Comparison of ENCODE assay signal across 1 cellular context in the genomic region with DNA sequence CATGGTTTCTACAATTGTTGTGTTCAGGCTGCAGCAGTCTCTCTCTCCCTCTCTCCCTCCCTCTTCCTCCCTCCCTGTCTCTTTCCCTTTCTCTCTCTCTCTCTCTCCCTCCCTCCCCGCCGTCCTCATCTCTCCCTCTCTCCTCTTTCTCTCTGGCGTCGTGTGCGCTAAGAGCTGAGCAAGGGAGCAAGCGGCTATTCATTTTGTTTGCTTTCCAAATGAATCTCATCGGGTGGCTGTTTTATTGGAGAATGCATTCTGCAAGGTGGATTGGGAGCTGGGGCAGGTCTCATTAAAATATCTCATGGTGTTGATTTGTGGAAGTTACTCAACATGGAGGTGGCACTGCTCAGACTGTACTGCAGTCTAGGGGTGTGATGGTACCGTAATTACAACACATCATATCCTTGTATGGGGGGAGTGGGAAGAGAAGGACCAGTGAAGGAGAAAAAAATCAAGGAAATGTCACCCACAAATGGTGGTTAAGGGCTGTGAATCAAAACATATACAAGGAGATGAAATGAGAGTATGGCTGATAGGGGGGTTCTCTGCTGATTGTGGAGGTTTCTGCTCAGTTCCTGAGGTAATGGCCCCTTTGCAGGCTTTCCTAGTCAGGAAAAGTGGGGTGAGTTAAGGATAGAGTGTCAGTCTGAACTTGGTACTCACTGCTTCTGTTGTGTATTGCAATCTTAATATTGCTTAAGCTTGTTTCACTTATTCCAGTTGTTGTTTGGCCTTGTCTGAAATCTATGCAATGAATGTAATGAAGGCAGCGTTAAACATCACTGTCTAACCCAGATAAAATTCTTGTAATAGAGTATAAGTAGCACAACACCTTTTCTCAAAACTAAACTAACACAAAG.
TF ChIP-seq lines count a peak whose summit lies in the region.

No MANE protein-coding gene starts in this region.

TF ChIP-seq in HEK293, 187 proteins besides CTCF, POLR2A, EP300 and RAD21 (continued from another document and continues in another):
- TF ChIP-seq, protein P1, sequence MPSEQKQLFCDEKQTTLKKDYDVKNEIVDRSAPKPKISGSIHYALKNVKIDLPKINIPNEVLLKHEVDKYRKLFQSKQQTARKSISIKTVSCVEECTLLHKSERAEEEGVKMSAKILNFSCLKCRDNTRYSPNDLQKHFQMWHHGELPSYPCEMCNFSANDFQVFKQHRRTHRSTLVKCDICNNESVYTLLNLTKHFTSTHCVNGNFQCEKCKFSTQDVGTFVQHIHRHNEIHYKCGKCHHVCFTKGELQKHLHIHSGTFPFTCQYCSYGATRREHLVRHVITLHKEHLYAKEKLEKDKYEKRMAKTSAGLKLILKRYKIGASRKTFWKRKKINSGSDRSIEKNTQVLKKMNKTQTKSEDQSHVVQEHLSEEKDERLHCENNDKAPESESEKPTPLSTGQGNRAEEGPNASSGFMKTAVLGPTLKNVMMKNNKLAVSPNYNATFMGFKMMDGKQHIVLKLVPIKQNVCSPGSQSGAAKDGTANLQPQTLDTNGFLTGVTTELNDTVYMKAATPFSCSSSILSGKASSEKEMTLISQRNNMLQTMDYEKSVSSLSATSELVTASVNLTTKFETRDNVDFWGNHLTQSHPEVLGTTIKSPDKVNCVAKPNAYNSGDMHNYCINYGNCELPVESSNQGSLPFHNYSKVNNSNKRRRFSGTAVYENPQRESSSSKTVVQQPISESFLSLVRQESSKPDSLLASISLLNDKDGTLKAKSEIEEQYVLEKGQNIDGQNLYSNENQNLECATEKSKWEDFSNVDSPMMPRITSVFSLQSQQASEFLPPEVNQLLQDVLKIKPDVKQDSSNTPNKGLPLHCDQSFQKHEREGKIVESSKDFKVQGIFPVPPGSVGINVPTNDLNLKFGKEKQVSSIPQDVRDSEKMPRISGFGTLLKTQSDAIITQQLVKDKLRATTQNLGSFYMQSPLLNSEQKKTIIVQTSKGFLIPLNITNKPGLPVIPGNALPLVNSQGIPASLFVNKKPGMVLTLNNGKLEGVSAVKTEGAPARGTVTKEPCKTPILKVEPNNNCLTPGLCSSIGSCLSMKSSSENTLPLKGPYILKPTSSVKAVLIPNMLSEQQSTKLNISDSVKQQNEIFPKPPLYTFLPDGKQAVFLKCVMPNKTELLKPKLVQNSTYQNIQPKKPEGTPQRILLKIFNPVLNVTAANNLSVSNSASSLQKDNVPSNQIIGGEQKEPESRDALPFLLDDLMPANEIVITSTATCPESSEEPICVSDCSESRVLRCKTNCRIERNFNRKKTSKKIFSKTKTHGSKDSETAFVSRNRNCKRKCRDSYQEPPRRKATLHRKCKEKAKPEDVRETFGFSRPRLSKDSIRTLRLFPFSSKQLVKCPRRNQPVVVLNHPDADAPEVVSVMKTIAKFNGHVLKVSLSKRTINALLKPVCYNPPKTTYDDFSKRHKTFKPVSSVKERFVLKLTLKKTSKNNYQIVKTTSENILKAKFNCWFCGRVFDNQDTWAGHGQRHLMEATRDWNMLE (tag by site-specific recombination; conservative IDR thresholded peaks at IDR 0.05; ENCODE audit: low read depth): no peak
- no peak for TF ChIP-seq ZNF239 (tag by site-specific recombination; IDR thresholded peaks at IDR 0.05)
- TF ChIP-seq, protein P2, sequence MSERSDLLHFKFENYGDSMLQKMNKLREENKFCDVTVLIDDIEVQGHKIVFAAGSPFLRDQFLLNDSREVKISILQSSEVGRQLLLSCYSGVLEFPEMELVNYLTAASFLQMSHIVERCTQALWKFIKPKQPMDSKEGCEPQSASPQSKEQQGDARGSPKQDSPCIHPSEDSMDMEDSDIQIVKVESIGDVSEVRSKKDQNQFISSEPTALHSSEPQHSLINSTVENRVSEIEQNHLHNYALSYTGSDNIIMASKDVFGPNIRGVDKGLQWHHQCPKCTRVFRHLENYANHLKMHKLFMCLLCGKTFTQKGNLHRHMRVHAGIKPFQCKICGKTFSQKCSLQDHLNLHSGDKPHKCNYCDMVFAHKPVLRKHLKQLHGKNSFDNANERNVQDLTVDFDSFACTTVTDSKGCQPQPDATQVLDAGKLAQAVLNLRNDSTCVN (tag by site-specific recombination; optimal IDR thresholded peaks at IDR 0.05): no peak
- no peak for TF ChIP-seq ZNF24 (tag by site-specific recombination; IDR thresholded peaks at IDR 0.05)
- no peak for TF ChIP-seq ZNF777 (tag by site-specific recombination; IDR thresholded peaks at IDR 0.05; ENCODE audit: borderline replicate concordance)
- no peak for TF ChIP-seq ZNF202 (tag by site-specific recombination; IDR thresholded peaks at IDR 0.05; ENCODE audit: borderline replicate concordance)
- TF ChIP-seq ZNF112 (tag by site-specific recombination; IDR thresholded peaks at IDR 0.05): no peak
- TF ChIP-seq ZNF596 (tag by site-specific recombination; IDR thresholded peaks at IDR 0.05): peak; percentile 91
- peak; percentile 70 for TF ChIP-seq ZIC2 (tag by site-specific recombination; IDR thresholded peaks at IDR 0.05)
- peak; percentile 52 for TF ChIP-seq FEZF1 (tag by site-specific recombination; IDR thresholded peaks at IDR 0.05)
- no peak for TF ChIP-seq ZSCAN30 (tag by site-specific recombination; IDR thresholded peaks at IDR 0.05)
- TF ChIP-seq, protein P3, sequence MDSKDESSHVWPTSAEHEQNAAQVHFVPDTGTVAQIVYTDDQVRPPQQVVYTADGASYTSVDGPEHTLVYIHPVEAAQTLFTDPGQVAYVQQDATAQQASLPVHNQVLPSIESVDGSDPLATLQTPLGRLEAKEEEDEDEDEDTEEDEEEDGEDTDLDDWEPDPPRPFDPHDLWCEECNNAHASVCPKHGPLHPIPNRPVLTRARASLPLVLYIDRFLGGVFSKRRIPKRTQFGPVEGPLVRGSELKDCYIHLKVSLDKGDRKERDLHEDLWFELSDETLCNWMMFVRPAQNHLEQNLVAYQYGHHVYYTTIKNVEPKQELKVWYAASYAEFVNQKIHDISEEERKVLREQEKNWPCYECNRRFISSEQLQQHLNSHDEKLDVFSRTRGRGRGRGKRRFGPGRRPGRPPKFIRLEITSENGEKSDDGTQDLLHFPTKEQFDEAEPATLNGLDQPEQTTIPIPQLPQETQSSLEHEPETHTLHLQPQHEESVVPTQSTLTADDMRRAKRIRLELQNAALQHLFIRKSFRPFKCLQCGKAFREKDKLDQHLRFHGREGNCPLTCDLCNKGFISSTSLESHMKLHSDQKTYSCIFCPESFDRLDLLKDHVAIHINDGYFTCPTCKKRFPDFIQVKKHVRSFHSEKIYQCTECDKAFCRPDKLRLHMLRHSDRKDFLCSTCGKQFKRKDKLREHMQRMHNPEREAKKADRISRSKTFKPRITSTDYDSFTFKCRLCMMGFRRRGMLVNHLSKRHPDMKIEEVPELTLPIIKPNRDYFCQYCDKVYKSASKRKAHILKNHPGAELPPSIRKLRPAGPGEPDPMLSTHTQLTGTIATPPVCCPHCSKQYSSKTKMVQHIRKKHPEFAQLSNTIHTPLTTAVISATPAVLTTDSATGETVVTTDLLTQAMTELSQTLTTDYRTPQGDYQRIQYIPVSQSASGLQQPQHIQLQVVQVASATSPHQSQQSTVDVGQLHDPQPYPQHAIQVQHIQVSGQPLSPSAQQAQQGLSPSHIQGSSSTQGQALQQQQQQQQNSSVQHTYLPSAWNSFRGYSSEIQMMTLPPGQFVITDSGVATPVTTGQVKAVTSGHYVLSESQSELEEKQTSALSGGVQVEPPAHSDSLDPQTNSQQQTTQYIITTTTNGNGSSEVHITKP (tag by site-specific recombination; IDR thresholded peaks at IDR 0.05): peak; percentile 80
- no peak for TF ChIP-seq ZNF223 (tag by site-specific recombination; IDR thresholded peaks at IDR 0.05)
- no peak for TF ChIP-seq ZNF548 (tag by site-specific recombination; IDR thresholded peaks at IDR 0.05)
- TF ChIP-seq, protein P4, sequence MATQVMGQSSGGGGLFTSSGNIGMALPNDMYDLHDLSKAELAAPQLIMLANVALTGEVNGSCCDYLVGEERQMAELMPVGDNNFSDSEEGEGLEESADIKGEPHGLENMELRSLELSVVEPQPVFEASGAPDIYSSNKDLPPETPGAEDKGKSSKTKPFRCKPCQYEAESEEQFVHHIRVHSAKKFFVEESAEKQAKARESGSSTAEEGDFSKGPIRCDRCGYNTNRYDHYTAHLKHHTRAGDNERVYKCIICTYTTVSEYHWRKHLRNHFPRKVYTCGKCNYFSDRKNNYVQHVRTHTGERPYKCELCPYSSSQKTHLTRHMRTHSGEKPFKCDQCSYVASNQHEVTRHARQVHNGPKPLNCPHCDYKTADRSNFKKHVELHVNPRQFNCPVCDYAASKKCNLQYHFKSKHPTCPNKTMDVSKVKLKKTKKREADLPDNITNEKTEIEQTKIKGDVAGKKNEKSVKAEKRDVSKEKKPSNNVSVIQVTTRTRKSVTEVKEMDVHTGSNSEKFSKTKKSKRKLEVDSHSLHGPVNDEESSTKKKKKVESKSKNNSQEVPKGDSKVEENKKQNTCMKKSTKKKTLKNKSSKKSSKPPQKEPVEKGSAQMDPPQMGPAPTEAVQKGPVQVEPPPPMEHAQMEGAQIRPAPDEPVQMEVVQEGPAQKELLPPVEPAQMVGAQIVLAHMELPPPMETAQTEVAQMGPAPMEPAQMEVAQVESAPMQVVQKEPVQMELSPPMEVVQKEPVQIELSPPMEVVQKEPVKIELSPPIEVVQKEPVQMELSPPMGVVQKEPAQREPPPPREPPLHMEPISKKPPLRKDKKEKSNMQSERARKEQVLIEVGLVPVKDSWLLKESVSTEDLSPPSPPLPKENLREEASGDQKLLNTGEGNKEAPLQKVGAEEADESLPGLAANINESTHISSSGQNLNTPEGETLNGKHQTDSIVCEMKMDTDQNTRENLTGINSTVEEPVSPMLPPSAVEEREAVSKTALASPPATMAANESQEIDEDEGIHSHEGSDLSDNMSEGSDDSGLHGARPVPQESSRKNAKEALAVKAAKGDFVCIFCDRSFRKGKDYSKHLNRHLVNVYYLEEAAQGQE (tag by site-specific recombination; IDR thresholded peaks at IDR 0.05): 0 out of 2 replicates have a peak, but pooled peaks have one; percentile 20
- TF ChIP-seq, protein P5, sequence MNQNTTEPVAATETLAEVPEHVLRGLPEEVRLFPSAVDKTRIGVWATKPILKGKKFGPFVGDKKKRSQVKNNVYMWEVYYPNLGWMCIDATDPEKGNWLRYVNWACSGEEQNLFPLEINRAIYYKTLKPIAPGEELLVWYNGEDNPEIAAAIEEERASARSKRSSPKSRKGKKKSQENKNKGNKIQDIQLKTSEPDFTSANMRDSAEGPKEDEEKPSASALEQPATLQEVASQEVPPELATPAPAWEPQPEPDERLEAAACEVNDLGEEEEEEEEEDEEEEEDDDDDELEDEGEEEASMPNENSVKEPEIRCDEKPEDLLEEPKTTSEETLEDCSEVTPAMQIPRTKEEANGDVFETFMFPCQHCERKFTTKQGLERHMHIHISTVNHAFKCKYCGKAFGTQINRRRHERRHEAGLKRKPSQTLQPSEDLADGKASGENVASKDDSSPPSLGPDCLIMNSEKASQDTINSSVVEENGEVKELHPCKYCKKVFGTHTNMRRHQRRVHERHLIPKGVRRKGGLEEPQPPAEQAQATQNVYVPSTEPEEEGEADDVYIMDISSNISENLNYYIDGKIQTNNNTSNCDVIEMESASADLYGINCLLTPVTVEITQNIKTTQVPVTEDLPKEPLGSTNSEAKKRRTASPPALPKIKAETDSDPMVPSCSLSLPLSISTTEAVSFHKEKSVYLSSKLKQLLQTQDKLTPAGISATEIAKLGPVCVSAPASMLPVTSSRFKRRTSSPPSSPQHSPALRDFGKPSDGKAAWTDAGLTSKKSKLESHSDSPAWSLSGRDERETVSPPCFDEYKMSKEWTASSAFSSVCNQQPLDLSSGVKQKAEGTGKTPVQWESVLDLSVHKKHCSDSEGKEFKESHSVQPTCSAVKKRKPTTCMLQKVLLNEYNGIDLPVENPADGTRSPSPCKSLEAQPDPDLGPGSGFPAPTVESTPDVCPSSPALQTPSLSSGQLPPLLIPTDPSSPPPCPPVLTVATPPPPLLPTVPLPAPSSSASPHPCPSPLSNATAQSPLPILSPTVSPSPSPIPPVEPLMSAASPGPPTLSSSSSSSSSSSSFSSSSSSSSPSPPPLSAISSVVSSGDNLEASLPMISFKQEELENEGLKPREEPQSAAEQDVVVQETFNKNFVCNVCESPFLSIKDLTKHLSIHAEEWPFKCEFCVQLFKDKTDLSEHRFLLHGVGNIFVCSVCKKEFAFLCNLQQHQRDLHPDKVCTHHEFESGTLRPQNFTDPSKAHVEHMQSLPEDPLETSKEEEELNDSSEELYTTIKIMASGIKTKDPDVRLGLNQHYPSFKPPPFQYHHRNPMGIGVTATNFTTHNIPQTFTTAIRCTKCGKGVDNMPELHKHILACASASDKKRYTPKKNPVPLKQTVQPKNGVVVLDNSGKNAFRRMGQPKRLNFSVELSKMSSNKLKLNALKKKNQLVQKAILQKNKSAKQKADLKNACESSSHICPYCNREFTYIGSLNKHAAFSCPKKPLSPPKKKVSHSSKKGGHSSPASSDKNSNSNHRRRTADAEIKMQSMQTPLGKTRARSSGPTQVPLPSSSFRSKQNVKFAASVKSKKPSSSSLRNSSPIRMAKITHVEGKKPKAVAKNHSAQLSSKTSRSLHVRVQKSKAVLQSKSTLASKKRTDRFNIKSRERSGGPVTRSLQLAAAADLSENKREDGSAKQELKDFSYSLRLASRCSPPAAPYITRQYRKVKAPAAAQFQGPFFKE (tag by site-specific recombination; IDR thresholded peaks at IDR 0.05; ENCODE audit: borderline replicate concordance): no peak
- TF ChIP-seq ZBTB17 (tag by site-specific recombination; IDR thresholded peaks at IDR 0.05): peak; percentile 69
- no peak for TF ChIP-seq ZNF623 (tag by site-specific recombination; IDR thresholded peaks at IDR 0.05)
- no peak for TF ChIP-seq ZNF658 (tag by site-specific recombination; IDR thresholded peaks at IDR 0.05)
- no peak for TF ChIP-seq ZNF600 (tag by site-specific recombination; IDR thresholded peaks at IDR 0.05)
- TF ChIP-seq, protein P6, sequence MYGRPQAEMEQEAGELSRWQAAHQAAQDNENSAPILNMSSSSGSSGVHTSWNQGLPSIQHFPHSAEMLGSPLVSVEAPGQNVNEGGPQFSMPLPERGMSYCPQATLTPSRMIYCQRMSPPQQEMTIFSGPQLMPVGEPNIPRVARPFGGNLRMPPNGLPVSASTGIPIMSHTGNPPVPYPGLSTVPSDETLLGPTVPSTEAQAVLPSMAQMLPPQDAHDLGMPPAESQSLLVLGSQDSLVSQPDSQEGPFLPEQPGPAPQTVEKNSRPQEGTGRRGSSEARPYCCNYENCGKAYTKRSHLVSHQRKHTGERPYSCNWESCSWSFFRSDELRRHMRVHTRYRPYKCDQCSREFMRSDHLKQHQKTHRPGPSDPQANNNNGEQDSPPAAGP (tag by site-specific recombination; IDR thresholded peaks at IDR 0.05): peak; percentile 78
- TF ChIP-seq, protein P7, sequence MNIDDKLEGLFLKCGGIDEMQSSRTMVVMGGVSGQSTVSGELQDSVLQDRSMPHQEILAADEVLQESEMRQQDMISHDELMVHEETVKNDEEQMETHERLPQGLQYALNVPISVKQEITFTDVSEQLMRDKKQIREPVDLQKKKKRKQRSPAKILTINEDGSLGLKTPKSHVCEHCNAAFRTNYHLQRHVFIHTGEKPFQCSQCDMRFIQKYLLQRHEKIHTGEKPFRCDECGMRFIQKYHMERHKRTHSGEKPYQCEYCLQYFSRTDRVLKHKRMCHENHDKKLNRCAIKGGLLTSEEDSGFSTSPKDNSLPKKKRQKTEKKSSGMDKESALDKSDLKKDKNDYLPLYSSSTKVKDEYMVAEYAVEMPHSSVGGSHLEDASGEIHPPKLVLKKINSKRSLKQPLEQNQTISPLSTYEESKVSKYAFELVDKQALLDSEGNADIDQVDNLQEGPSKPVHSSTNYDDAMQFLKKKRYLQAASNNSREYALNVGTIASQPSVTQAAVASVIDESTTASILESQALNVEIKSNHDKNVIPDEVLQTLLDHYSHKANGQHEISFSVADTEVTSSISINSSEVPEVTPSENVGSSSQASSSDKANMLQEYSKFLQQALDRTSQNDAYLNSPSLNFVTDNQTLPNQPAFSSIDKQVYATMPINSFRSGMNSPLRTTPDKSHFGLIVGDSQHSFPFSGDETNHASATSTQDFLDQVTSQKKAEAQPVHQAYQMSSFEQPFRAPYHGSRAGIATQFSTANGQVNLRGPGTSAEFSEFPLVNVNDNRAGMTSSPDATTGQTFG (tag by site-specific recombination; IDR thresholded peaks at IDR 0.05; ENCODE audit: borderline replicate concordance): no peak
- TF ChIP-seq ZNF341 (tag by site-specific recombination; IDR thresholded peaks at IDR 0.05; ENCODE audit: low read depth): peak; percentile 63
- no peak for TF ChIP-seq ZNF16 (tag by site-specific recombination; IDR thresholded peaks at IDR 0.05; ENCODE audit: low read depth)
- no peak for TF ChIP-seq ZNF585B (tag by site-specific recombination; IDR thresholded peaks at IDR 0.05)
- peak; percentile 69 for TF ChIP-seq ZBTB48 (tag by site-specific recombination; IDR thresholded peaks at IDR 0.05)
